Comparison of ENCODE assay signal across 1 cellular context in the genomic region with DNA sequence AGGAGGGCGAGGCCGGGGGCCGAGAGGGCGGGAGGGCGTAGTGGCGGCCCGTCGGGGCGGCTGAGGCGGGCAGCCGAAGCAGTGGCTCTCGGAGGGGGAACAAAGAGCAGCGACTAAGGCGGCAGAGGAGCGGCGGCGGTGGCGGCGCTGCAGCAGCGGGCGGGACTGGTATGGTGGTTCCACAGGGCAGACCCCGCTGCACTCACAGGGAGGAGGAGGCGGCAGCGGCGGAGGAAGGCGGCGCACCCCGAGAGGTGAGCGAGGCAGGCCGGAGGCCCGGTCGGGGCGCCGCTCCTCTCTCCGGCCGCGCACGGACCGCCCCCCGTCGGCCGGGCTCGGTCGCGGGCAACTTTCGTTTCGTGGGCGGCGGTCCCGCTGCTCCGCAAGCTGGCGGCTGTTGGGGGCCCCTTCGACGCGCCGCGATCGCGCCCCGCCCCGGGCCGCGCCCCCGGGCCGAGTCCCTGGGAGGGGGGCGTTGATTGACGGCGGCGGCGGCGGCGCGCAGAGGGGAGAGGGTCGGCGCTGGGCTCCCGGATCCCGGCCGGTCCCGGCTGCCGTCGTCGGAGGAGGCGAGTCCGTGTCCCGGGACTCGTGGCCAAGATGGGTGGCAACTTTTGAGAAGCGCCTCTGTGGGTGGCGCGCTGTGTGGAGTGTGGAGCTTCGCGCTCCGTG.
A peak's percentile ranks its signal among the peaks of the same experiment; 100 is the strongest.
TF ChIP-seq lines count a peak whose summit lies in the region.

No MANE protein-coding gene starts in this region.

TF ChIP-seq in HepG2, 621 proteins besides CTCF, POLR2A, EP300 and RAD21 (continued from another document and continues in another):
- TF ChIP-seq, protein P1, sequence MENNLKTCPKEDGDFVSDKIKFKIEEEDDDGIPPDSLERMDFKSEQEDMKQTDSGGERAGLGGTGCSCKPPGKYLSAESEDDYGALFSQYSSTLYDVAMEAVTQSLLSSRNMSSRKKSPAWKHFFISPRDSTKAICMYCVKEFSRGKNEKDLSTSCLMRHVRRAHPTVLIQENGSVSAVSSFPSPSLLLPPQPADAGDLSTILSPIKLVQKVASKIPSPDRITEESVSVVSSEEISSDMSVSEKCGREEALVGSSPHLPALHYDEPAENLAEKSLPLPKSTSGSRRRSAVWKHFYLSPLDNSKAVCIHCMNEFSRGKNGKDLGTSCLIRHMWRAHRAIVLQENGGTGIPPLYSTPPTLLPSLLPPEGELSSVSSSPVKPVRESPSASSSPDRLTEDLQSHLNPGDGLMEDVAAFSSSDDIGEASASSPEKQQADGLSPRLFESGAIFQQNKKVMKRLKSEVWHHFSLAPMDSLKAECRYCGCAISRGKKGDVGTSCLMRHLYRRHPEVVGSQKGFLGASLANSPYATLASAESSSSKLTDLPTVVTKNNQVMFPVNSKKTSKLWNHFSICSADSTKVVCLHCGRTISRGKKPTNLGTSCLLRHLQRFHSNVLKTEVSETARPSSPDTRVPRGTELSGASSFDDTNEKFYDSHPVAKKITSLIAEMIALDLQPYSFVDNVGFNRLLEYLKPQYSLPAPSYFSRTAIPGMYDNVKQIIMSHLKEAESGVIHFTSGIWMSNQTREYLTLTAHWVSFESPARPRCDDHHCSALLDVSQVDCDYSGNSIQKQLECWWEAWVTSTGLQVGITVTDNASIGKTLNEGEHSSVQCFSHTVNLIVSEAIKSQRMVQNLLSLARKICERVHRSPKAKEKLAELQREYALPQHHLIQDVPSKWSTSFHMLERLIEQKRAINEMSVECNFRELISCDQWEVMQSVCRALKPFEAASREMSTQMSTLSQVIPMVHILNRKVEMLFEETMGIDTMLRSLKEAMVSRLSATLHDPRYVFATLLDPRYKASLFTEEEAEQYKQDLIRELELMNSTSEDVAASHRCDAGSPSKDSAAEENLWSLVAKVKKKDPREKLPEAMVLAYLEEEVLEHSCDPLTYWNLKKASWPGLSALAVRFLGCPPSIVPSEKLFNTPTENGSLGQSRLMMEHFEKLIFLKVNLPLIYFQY (CRISPR knock-in tag; IDR thresholded peaks at IDR 0.05; ENCODE audit: borderline replicate concordance) = no peak
- TF ChIP-seq, protein P2, sequence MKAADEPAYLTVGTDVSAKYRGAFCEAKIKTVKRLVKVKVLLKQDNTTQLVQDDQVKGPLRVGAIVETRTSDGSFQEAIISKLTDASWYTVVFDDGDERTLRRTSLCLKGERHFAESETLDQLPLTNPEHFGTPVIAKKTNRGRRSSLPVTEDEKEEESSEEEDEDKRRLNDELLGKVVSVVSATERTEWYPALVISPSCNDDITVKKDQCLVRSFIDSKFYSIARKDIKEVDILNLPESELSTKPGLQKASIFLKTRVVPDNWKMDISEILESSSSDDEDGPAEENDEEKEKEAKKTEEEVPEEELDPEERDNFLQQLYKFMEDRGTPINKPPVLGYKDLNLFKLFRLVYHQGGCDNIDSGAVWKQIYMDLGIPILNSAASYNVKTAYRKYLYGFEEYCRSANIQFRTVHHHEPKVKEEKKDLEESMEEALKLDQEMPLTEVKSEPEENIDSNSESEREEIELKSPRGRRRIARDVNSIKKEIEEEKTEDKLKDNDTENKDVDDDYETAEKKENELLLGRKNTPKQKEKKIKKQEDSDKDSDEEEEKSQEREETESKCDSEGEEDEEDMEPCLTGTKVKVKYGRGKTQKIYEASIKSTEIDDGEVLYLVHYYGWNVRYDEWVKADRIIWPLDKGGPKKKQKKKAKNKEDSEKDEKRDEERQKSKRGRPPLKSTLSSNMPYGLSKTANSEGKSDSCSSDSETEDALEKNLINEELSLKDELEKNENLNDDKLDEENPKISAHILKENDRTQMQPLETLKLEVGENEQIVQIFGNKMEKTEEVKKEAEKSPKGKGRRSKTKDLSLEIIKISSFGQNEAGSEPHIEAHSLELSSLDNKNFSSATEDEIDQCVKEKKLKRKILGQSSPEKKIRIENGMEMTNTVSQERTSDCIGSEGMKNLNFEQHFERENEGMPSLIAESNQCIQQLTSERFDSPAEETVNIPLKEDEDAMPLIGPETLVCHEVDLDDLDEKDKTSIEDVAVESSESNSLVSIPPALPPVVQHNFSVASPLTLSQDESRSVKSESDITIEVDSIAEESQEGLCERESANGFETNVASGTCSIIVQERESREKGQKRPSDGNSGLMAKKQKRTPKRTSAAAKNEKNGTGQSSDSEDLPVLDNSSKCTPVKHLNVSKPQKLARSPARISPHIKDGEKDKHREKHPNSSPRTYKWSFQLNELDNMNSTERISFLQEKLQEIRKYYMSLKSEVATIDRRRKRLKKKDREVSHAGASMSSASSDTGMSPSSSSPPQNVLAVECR (CRISPR knock-in tag; IDR thresholded peaks at IDR 0.05; ENCODE audit: borderline replicate concordance) = peak; percentile 55
- peak; percentile 89 for TF ChIP-seq ZNF777 (CRISPR knock-in tag; IDR thresholded peaks at IDR 0.05)
- TF ChIP-seq, protein P3, sequence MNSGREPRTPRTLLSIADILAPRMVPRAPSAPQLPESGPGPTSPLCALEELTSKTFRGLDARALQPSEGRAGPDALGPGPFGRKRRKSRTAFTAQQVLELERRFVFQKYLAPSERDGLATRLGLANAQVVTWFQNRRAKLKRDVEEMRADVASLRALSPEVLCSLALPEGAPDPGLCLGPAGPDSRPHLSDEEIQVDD (CRISPR knock-in tag; IDR thresholded peaks at IDR 0.05; ENCODE audit: borderline replicate concordance) = peak; percentile 23; the same call in 1 of the 2 replicates
- TF ChIP-seq, protein P4, sequence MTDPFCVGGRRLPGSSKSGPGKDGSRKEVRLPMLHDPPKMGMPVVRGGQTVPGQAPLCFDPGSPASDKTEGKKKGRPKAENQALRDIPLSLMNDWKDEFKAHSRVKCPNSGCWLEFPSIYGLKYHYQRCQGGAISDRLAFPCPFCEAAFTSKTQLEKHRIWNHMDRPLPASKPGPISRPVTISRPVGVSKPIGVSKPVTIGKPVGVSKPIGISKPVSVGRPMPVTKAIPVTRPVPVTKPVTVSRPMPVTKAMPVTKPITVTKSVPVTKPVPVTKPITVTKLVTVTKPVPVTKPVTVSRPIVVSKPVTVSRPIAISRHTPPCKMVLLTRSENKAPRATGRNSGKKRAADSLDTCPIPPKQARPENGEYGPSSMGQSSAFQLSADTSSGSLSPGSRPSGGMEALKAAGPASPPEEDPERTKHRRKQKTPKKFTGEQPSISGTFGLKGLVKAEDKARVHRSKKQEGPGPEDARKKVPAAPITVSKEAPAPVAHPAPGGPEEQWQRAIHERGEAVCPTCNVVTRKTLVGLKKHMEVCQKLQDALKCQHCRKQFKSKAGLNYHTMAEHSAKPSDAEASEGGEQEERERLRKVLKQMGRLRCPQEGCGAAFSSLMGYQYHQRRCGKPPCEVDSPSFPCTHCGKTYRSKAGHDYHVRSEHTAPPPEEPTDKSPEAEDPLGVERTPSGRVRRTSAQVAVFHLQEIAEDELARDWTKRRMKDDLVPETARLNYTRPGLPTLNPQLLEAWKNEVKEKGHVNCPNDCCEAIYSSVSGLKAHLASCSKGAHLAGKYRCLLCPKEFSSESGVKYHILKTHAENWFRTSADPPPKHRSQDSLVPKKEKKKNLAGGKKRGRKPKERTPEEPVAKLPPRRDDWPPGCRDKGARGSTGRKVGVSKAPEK (CRISPR knock-in tag; IDR thresholded peaks at IDR 0.05; ENCODE audit: borderline replicate concordance) = no peak
- peak; percentile 84 for TF ChIP-seq ASH2L (IDR thresholded peaks at IDR 0.05; ENCODE audit: insufficient read length, low read depth, low read length)
- no peak for TF ChIP-seq SP1 (IDR thresholded peaks at IDR 0.05)
- TF ChIP-seq SP1 (CRISPR knock-in tag; IDR thresholded peaks at IDR 0.05) = no peak
- TF ChIP-seq ZNF598 (CRISPR knock-in tag; IDR thresholded peaks at IDR 0.05; ENCODE audit: borderline replicate concordance) = 0 out of 2 replicates have a peak, but pooled peaks have one; percentile 37
- peak; percentile 84; the same call in 1 of the 2 replicates for TF ChIP-seq ZNF546 (CRISPR knock-in tag; conservative IDR thresholded peaks at IDR 0.05)
- peak; percentile 6; the same call in 1 of the 2 replicates for TF ChIP-seq ZNF772 (CRISPR knock-in tag; IDR thresholded peaks at IDR 0.05)
- TF ChIP-seq PAX8 (CRISPR knock-in tag; IDR thresholded peaks at IDR 0.05; ENCODE audit: borderline replicate concordance) = 0 out of 2 replicates have a peak, but pooled peaks have one; percentile 33
- no peak for TF ChIP-seq KDM5B (CRISPR knock-in tag; IDR thresholded peaks at IDR 0.05; ENCODE audit: borderline replicate concordance)
- TF ChIP-seq PHF8 (CRISPR knock-in tag; IDR thresholded peaks at IDR 0.05) = peak; percentile 70
- TF ChIP-seq ZFY (CRISPR knock-in tag; IDR thresholded peaks at IDR 0.05) = peak; percentile 63
- peak; percentile 45; the same call in 1 of the 2 replicates for TF ChIP-seq KLF12 (CRISPR knock-in tag; IDR thresholded peaks at IDR 0.05; ENCODE audit: borderline replicate concordance)
- TF ChIP-seq KAT7 (CRISPR knock-in tag; IDR thresholded peaks at IDR 0.05; ENCODE audit: borderline replicate concordance) = peak; percentile 80; the same call in 1 of the 2 replicates
- TF ChIP-seq, protein P5, sequence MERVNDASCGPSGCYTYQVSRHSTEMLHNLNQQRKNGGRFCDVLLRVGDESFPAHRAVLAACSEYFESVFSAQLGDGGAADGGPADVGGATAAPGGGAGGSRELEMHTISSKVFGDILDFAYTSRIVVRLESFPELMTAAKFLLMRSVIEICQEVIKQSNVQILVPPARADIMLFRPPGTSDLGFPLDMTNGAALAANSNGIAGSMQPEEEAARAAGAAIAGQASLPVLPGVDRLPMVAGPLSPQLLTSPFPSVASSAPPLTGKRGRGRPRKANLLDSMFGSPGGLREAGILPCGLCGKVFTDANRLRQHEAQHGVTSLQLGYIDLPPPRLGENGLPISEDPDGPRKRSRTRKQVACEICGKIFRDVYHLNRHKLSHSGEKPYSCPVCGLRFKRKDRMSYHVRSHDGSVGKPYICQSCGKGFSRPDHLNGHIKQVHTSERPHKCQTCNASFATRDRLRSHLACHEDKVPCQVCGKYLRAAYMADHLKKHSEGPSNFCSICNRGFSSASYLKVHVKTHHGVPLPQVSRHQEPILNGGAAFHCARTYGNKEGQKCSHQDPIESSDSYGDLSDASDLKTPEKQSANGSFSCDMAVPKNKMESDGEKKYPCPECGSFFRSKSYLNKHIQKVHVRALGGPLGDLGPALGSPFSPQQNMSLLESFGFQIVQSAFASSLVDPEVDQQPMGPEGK (CRISPR knock-in tag; IDR thresholded peaks at IDR 0.05) = peak; percentile 75
- 0 out of 2 replicates have a peak, but pooled peaks have one; percentile 16 for TF ChIP-seq ZNF776 (CRISPR knock-in tag; IDR thresholded peaks at IDR 0.05)
- peak; percentile 26; the same call in 1 of the 2 replicates for TF ChIP-seq FOXC1 (CRISPR knock-in tag; IDR thresholded peaks at IDR 0.05; ENCODE audit: borderline replicate concordance)
- TF ChIP-seq, protein P6, sequence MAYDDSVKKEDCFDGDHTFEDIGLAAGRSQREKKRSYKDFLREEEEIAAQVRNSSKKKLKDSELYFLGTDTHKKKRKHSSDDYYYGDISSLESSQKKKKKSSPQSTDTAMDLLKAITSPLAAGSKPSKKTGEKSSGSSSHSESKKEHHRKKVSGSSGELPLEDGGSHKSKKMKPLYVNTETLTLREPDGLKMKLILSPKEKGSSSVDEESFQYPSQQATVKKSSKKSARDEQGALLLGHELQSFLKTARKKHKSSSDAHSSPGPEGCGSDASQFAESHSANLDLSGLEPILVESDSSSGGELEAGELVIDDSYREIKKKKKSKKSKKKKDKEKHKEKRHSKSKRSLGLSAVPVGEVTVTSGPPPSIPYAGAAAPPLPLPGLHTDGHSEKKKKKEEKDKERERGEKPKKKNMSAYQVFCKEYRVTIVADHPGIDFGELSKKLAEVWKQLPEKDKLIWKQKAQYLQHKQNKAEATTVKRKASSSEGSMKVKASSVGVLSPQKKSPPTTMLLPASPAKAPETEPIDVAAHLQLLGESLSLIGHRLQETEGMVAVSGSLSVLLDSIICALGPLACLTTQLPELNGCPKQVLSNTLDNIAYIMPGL (CRISPR knock-in tag; IDR thresholded peaks at IDR 0.05; ENCODE audit: borderline replicate concordance in 1 of 2, low read depth in 1 of 2) = 0 out of 4 replicates have a peak, but pooled peaks of 1 of the 2 experiments have one; percentile 50
- no peak for TF ChIP-seq NR2F6 (IDR thresholded peaks at IDR 0.05)
- no peak for TF ChIP-seq NR2F6 (CRISPR knock-in tag; IDR thresholded peaks at IDR 0.05)
- peak; percentile 13; the same call in 1 of the 2 replicates for TF ChIP-seq ZC3H13 (CRISPR knock-in tag; IDR thresholded peaks at IDR 0.05)
- no peak for TF ChIP-seq ZFP82 (CRISPR knock-in tag; IDR thresholded peaks at IDR 0.05; ENCODE audit: borderline replicate concordance)
- TF ChIP-seq YY1 (IDR thresholded peaks at IDR 0.05; ENCODE audit: insufficient read depth, insufficient replicate concordance, low read depth, low read length) = peak; percentile 28
- no peak for TF ChIP-seq ZNF703 (CRISPR knock-in tag; IDR thresholded peaks at IDR 0.05; ENCODE audit: borderline replicate concordance)
- peak; percentile 0; the same call in 1 of the 2 replicates for TF ChIP-seq MAF1 (CRISPR knock-in tag; IDR thresholded peaks at IDR 0.05; ENCODE audit: borderline replicate concordance)
- TF ChIP-seq, protein P7, sequence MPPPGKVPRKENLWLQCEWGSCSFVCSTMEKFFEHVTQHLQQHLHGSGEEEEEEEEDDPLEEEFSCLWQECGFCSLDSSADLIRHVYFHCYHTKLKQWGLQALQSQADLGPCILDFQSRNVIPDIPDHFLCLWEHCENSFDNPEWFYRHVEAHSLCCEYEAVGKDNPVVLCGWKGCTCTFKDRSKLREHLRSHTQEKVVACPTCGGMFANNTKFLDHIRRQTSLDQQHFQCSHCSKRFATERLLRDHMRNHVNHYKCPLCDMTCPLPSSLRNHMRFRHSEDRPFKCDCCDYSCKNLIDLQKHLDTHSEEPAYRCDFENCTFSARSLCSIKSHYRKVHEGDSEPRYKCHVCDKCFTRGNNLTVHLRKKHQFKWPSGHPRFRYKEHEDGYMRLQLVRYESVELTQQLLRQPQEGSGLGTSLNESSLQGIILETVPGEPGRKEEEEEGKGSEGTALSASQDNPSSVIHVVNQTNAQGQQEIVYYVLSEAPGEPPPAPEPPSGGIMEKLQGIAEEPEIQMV (CRISPR knock-in tag; IDR thresholded peaks at IDR 0.05; ENCODE audit: low read depth) = 0 out of 2 replicates have a peak, but pooled peaks have one; percentile 13
- TF ChIP-seq, protein P8, sequence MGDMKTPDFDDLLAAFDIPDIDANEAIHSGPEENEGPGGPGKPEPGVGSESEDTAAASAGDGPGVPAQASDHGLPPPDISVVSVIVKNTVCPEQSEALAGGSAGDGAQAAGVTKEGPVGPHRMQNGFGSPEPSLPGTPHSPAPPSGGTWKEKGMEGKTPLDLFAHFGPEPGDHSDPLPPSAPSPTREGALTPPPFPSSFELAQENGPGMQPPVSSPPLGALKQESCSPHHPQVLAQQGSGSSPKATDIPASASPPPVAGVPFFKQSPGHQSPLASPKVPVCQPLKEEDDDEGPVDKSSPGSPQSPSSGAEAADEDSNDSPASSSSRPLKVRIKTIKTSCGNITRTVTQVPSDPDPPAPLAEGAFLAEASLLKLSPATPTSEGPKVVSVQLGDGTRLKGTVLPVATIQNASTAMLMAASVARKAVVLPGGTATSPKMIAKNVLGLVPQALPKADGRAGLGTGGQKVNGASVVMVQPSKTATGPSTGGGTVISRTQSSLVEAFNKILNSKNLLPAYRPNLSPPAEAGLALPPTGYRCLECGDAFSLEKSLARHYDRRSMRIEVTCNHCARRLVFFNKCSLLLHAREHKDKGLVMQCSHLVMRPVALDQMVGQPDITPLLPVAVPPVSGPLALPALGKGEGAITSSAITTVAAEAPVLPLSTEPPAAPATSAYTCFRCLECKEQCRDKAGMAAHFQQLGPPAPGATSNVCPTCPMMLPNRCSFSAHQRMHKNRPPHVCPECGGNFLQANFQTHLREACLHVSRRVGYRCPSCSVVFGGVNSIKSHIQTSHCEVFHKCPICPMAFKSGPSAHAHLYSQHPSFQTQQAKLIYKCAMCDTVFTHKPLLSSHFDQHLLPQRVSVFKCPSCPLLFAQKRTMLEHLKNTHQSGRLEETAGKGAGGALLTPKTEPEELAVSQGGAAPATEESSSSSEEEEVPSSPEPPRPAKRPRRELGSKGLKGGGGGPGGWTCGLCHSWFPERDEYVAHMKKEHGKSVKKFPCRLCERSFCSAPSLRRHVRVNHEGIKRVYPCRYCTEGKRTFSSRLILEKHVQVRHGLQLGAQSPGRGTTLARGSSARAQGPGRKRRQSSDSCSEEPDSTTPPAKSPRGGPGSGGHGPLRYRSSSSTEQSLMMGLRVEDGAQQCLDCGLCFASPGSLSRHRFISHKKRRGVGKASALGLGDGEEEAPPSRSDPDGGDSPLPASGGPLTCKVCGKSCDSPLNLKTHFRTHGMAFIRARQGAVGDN (CRISPR knock-in tag; IDR thresholded peaks at IDR 0.05) = peak; percentile 14; the same call in 1 of the 2 replicates
